ENCODE assay signal across 9 cellular contexts in the genomic region with DNA sequence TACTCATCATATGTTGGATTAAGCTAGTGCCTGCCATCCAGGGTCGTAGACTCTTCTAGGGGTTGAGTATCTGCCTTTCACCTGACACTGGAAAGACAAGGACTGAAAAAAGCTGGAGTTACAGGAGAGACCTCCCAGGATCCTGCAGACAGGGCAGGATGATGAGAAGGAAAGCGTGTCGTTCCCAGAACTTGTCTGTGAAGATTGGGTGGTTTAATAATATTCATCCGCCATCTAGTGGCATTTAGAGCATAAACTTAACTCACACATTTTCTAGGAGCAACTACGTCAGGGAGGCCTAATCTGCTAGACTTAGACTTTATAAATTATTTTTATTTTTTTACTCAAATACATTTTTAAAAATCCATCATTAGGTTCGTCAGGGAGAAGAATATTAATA. TPM values are rescaled to one million over a fixed set of nuclear protein-coding genes. Genes with fewer than 3 reads are reported as not detected.
DNase-seq lines count a peak whose midpoint lies in the region; ATAC-seq and TF ChIP-seq lines count a peak whose summit lies in the region.
"Had no signal": no experiment of that assay in that cellular context is flagged by ENCODE, and none has a peak within 500 bp of the region (broad histone marks: within the 10 kb centered on the region; RNA-seq: fewer than 3 reads in every experiment).

No MANE protein-coding gene starts in this region.

- POLR2A ChIA-PET in OCI-LY7 (lab: Charles Lee) = interaction anchor here (0.9 to 1.2 kb wide), 3 partner anchors 13 to 295 kb away, joined by 3 read pairs; no protein-coding TSS in a partner anchor

- CTCF ChIA-PET in OCI-LY7 (lab: Charles Lee; ENCODE audit: unreplicated experiment) = no interaction called here

- H2AFZ ChIP-seq in OCI-LY7 (ENCODE audit: low read length) = no peak overlapping the region

- no peak overlapping the region for H3K4me2 ChIP-seq in OCI-LY7 (ENCODE audit: low read length)

- ATAC-seq in HG03460 (IDR thresholded peaks at IDR 0.05; ENCODE audit: unreplicated experiment) = peak; percentile 48
- no peak for ATAC-seq in HG02852 (IDR thresholded peaks at IDR 0.05; ENCODE audit: unreplicated experiment)
- no peak for ATAC-seq in GM21737 (IDR thresholded peaks at IDR 0.05; ENCODE audit: unreplicated experiment)

- intact Hi-C loops in OCI-LY7 (cut with micrococcal nuclease; ENCODE audit: unreplicated experiment) = loop anchor here (1.0 to 2.0 kb wide), 3 partner anchors 180 to 398 kb away; no protein-coding TSS in a partner anchor
- intact Hi-C loops in dorsolateral prefrontal cortex (cut with DNase I) = loop anchor here (1.0 to 5.0 kb wide), 5 partner anchors 212 to 398 kb away; a partner anchor contains a TSS

- no peaks in the 10 kb centered on the region for H3K79me2 ChIP-seq in OCI-LY7 (ENCODE audit: insufficient read depth, low read depth, low read length)

- no peaks in the 10 kb centered on the region for H3K9me2 ChIP-seq in OCI-LY7 (ENCODE audit: insufficient read depth, low read length)

- BruUV-seq in OCI-LY7 (replicated peaks; lab: Mats Ljungman, UMichigan) = no TSS peak

- H3K36me3 ChIP-seq in OCI-LY7 (ENCODE audit: insufficient read depth, low read length) = no peaks in the 10 kb centered on the region

- DNase-seq in NCI-H82 (lab: John Stamatoyannopoulos, UW) (peak; percentile 52), NCI-H82 treated with DMSO at 0.1 percent for 48 hours (lab: John Stamatoyannopoulos, UW; ENCODE audit: unreplicated experiment) (no peak), OCI-LY7 (ENCODE audit: low spot score) (peak; percentile 63), dorsolateral prefrontal cortex (peak in 1 of 10 donors; percentile 11), midbrain (lab: John Stamatoyannopoulos, UW) (peak; percentile 51)

- peak; percentile 87 for TF ChIP-seq CTCF in OCI-LY7 (conservative IDR thresholded peaks at IDR 0.05; ENCODE audit: low read length)
- peak; percentile 48 to 91 (median 78) for TF ChIP-seq CTCF in dorsolateral prefrontal cortex (IDR thresholded peaks at IDR 0.05 in 54 of 56, conservative IDR thresholded peaks at IDR 0.05 in 2 of 56; ENCODE audit: low read depth in 1 of 56, partially characterized antibody in 56 of 56)

- no peaks in the 10 kb centered on the region for H3K9me3 ChIP-seq in OCI-LY7 (ENCODE audit: low read length)

- no peak overlapping the region for H3K4me3 ChIP-seq in OCI-LY7 (ENCODE audit: low read depth, low read length, poor library complexity, severe bottlenecking)
- peak overlapping the region in 1 of 59 donors; percentile 7 for H3K4me3 ChIP-seq in dorsolateral prefrontal cortex

- no peaks in the 10 kb centered on the region for H3K27me3 ChIP-seq in dorsolateral prefrontal cortex

- no peak overlapping the region for H3K27ac ChIP-seq in OCI-LY7 (ENCODE audit: low read depth, low read length, poor library complexity, severe bottlenecking)
- H3K27ac ChIP-seq in dorsolateral prefrontal cortex = no peak overlapping the region

- no peaks in the 10 kb centered on the region for H4K20me1 ChIP-seq in OCI-LY7 (ENCODE audit: insufficient read depth, low read length)

- H3K4me1 ChIP-seq in OCI-LY7 (ENCODE audit: insufficient read depth, low read length, poor library complexity, severe bottlenecking) = peaks cover 18% of the 10 kb centered on the region

RNA-seq across cellular contexts. Expression of a gene that starts 59.6 kb away (rescaled TPM):
- total RNA-seq in OCI-LY7 (2014; rRNA removed; shearing (Covaris generic)) = 1.1 and 2.0 TPM in 2 replicates
- total RNA-seq in OCI-LY7 (2022) = 1.3 and 1.4 TPM in 2 replicates
- 10 to 100 TPM in 119 of 120 experiments, 1 to 10 TPM in 1; 7.9 to 37.2 (median 21.1) TPM for total RNA-seq in dorsolateral prefrontal cortex
- total RNA-seq: activated naive CD4-positive, alpha-beta T cell treated with anti-CD3 and anti-CD28 coated beads, Interleukin-2, amount 50 U/mL, for 72 hours had no signal
